Comparison of ENCODE assay signal across 8 cellular contexts in genomic region chr1:32179443-32180185, GRCh38. TPM values are rescaled to one million over a fixed set of nuclear protein-coding genes. Genes with fewer than 3 reads are reported as not detected.
A peak's percentile ranks its signal among the peaks of the same experiment; 100 is the strongest.
DNase-seq lines count a peak whose midpoint lies in the region; ATAC-seq and FAIRE-seq lines count a peak whose summit lies in the region.

Gene TXLNA, plus strand, starts transcription at chr1:32179675. Its CDS starts 671 bp downstream, at chr1:32180346.

- WGBS in mesodermal cell (ENCODE audit: insufficient coverage in 2 of 2), 2 experiments = 0 to 1% methylated on average over 51 to 64 of the region's 79 CpGs

- peaks cover 19% of the 10 kb centered on the region for H3K4me1 ChIP-seq in endocrine pancreas (ENCODE audit: control insufficient read depth, insufficient read depth, low read length)
- peaks cover 12% of the 10 kb centered on the region for H3K4me1 ChIP-seq in mesodermal cell (ENCODE audit: control insufficient read depth, insufficient read depth, low read length, poor library complexity, severe bottlenecking)

- no peaks in the 10 kb centered on the region for H3K27me3 ChIP-seq in endocrine pancreas (ENCODE audit: control insufficient read depth, insufficient read depth, low read length)

- peak within 1 kb of the TSS; percentile 81 for H3K4me3 Mint-ChIP-seq in activated CD8-positive, alpha-beta memory T cell treated with anti-CD3 and anti-CD28 coated beads, Interleukin-2, amount 10 ng/mL, durations not matched to agents 7 days and 5 days

- peak; percentile 81 for ATAC-seq in GM21360 (IDR thresholded peaks at IDR 0.05; ENCODE audit: unreplicated experiment)
- ATAC-seq in activated CD8-positive, alpha-beta memory T cell treated with anti-CD3 and anti-CD28 coated beads, Interleukin-2, amount 10 ng/mL, durations not matched to agents 7 days and 5 days = peak; percentile 91

- peaks cover 41% of the 10 kb centered on the region for H3K4me1 Mint-ChIP-seq in activated CD8-positive, alpha-beta memory T cell treated with anti-CD3 and anti-CD28 coated beads, Interleukin-2, amount 10 ng/mL, durations not matched to agents 7 days and 5 days

- H3K36me3 ChIP-seq in endocrine pancreas (ENCODE audit: control insufficient read depth, insufficient read depth, low read length) (peaks cover 5% of the 10 kb centered on the region), mesodermal cell (ENCODE audit: control insufficient read depth, insufficient read depth, low read length) (peaks cover 44% of the 10 kb centered on the region)

- H3K9me3 ChIP-seq in endocrine pancreas (ENCODE audit: control insufficient read depth, low read length) (no peaks in the 10 kb centered on the region), mesodermal cell (ENCODE audit: control insufficient read depth, low read length) (no peaks in the 10 kb centered on the region)

- no peaks in the 10 kb centered on the region for H3K9me3 Mint-ChIP-seq in activated CD8-positive, alpha-beta memory T cell treated with anti-CD3 and anti-CD28 coated beads, Interleukin-2, amount 10 ng/mL, durations not matched to agents 7 days and 5 days (ENCODE audit: low read depth)

- FAIRE-seq in HTR-8/SVneo (lab: Jason Lieb, UNC) = peak; percentile 91

- H3K27ac ChIP-seq in mesodermal cell (ENCODE audit: low read depth, low read length, severe bottlenecking) = peak within 1 kb of the TSS; percentile 95

- DNase-seq in COLO829 (ENCODE audit: low spot score) (peak; percentile 91), HTR-8/SVneo (ENCODE audit: insufficient read length, low spot score) (peak; percentile 89), NOMO-1 treated with DMSO at 0.1 percent for 48 hours (lab: John Stamatoyannopoulos, UW; ENCODE audit: unreplicated experiment) (peak; percentile 86)
- DNase-seq in activated CD8-positive, alpha-beta memory T cell treated with anti-CD3 and anti-CD28 coated beads, Interleukin-2, amount 10 ng/mL, durations not matched to agents 7 days and 5 days = peak; percentile 95
- peak; percentile 77 to 84 for DNase-seq in stimulated activated CD8-positive, alpha-beta memory T cell treated with anti-CD3 and anti-CD28 coated beads, Interleukin-15, amount 100 ng/mL, for 4 hours (ENCODE audit: low read depth in 2 of 2)

- H3K27ac Mint-ChIP-seq in activated CD8-positive, alpha-beta memory T cell treated with anti-CD3 and anti-CD28 coated beads, Interleukin-2, amount 10 ng/mL, durations not matched to agents 7 days and 5 days = peak within 1 kb of the TSS; percentile 98

- H3K36me3 Mint-ChIP-seq in activated CD8-positive, alpha-beta memory T cell treated with anti-CD3 and anti-CD28 coated beads, Interleukin-2, amount 10 ng/mL, durations not matched to agents 7 days and 5 days = peaks cover 40% of the 10 kb centered on the region

- peak within 1 kb of the TSS; percentile 74 for H3K4me3 ChIP-seq in endocrine pancreas (ENCODE audit: control insufficient read depth, insufficient read depth, low read length)
- peak within 1 kb of the TSS; percentile 71 for H3K4me3 ChIP-seq in mesodermal cell (ENCODE audit: extremely low read depth, insufficient read depth, low read length, poor library complexity, severe bottlenecking)

- CTCF ChIA-PET in activated CD8-positive, alpha-beta memory T cell treated with anti-CD3 and anti-CD28 coated beads, Interleukin-2, amount 10 ng/mL, durations not matched to agents 7 days and 5 days (lab: Charles Lee) = interaction anchor here (0.7 to 3.5 kb wide), 9 partner anchors 15 to 288 kb away, joined by 3 to 18 read pairs (median 8); partner anchors contain the start of genes CCDC28B, HDAC1, KPNA6 and LCK

- peak within 1 kb of the TSS; percentile 96 for H3K9ac ChIP-seq in endocrine pancreas (ENCODE audit: control insufficient read depth, insufficient read depth, low read length)

- H3K27me3 Mint-ChIP-seq in activated CD8-positive, alpha-beta memory T cell treated with anti-CD3 and anti-CD28 coated beads, Interleukin-2, amount 10 ng/mL, durations not matched to agents 7 days and 5 days = no peaks in the 10 kb centered on the region

RNA-seq across cellular contexts. Expression of gene TXLNA, which starts in this region (rescaled TPM):
- 100 to 1,000 TPM in 1 of 2 experiments, 10 to 100 TPM in 1; 85.8 to 104 TPM for total RNA-seq in activated CD8-positive, alpha-beta memory T cell treated with anti-CD3 and anti-CD28 coated beads, Interleukin-2, amount 10 ng/mL, durations not matched to agents 7 days and 5 days
- polyA plus RNA-seq in mesodermal cell (2013, experiment 1 of 2) = 34.1 TPM
- 28.4 TPM for polyA plus RNA-seq in mesodermal cell (2013, experiment 2 of 2)

Comparison
In these comparisons a context has a peak if more than half of its experiments do, and no peak if none do; other contexts are left out.
1. Peak in every context shown above with its lines: DNase-seq, ATAC-seq, H3K4me3 ChIP-seq and H3K27ac ChIP-seq.